1 cellular context compared by ENCODE assay signal in genomic region chr6:36615018-36615761, GRCh38.
TF ChIP-seq lines count a peak whose summit lies in the region.

No MANE protein-coding gene starts in this region.

TF ChIP-seq in HepG2, 621 proteins besides CTCF, POLR2A, EP300 and RAD21 (continued from another document and continues in another):
- TF ChIP-seq TGIF2 (CRISPR knock-in tag; IDR thresholded peaks at IDR 0.05) = 0 out of 2 replicates have a peak, but pooled peaks have one; percentile 39
- TF ChIP-seq CREM (IDR thresholded peaks at IDR 0.05) = no peak
- no peak for TF ChIP-seq CREM (CRISPR knock-in tag; IDR thresholded peaks at IDR 0.05)
- TF ChIP-seq ZNF326 (CRISPR knock-in tag; IDR thresholded peaks at IDR 0.05; ENCODE audit: borderline replicate concordance) = no peak
- TF ChIP-seq TEF (CRISPR knock-in tag; IDR thresholded peaks at IDR 0.05) = no peak
- TF ChIP-seq KMT2B (CRISPR knock-in tag; IDR thresholded peaks at IDR 0.05) = no peak
- TF ChIP-seq TCF12 (IDR thresholded peaks at IDR 0.05) = no peak
- TF ChIP-seq TCF12 (CRISPR knock-in tag; IDR thresholded peaks at IDR 0.05) = no peak
- TF ChIP-seq HNF1B (CRISPR knock-in tag; IDR thresholded peaks at IDR 0.05) = 0 out of 2 replicates have a peak, but pooled peaks have one; percentile 27
- peak; percentile 99 for TF ChIP-seq ZNF362 (CRISPR knock-in tag; IDR thresholded peaks at IDR 0.05; ENCODE audit: borderline replicate concordance)
- TF ChIP-seq CEBPB (IDR thresholded peaks at IDR 0.05; ENCODE audit: borderline replicate concordance, low read depth, low read length) = peak; percentile 92
- TF ChIP-seq POLR2G (IDR thresholded peaks at IDR 0.05; ENCODE audit: low read depth, low read length) = peak; percentile 50
- 0 out of 2 replicates have a peak, but pooled peaks have one; percentile 19 for TF ChIP-seq ZNF24 (IDR thresholded peaks at IDR 0.05)
- no peak for TF ChIP-seq HMG20A (CRISPR knock-in tag; IDR thresholded peaks at IDR 0.05; ENCODE audit: borderline replicate concordance)
- TF ChIP-seq PAXIP1 (CRISPR knock-in tag; conservative IDR thresholded peaks at IDR 0.05) = no peak
- no peak for TF ChIP-seq ZBTB4 (CRISPR knock-in tag; IDR thresholded peaks at IDR 0.05; ENCODE audit: borderline replicate concordance)
- no peak for TF ChIP-seq ZFP36L2 (CRISPR knock-in tag; IDR thresholded peaks at IDR 0.05)
- TF ChIP-seq MED8 (CRISPR knock-in tag; IDR thresholded peaks at IDR 0.05; ENCODE audit: insufficient replicate concordance) = no peak
- no peak for TF ChIP-seq ZNF383 (CRISPR knock-in tag; IDR thresholded peaks at IDR 0.05; ENCODE audit: borderline replicate concordance)
- no peak for TF ChIP-seq TOE1 (CRISPR knock-in tag; IDR thresholded peaks at IDR 0.05)
- TF ChIP-seq GTF3A (CRISPR knock-in tag; conservative IDR thresholded peaks at IDR 0.05) = no peak
- TF ChIP-seq XRCC5 (optimal IDR thresholded peaks at IDR 0.05; ENCODE audit: low read length) = peak; percentile 38
- TF ChIP-seq MAFF (IDR thresholded peaks at IDR 0.05; ENCODE audit: low read depth, low read length) = peak; percentile 76
- peak; percentile 47; the same call in 1 of the 2 replicates for TF ChIP-seq ZNF121 (CRISPR knock-in tag; IDR thresholded peaks at IDR 0.05)
- TF ChIP-seq PTBP1 (IDR thresholded peaks at IDR 0.05; ENCODE audit: low read depth, low read length, poor library complexity, severe bottlenecking) = no peak
- no peak for TF ChIP-seq GRHL1 (CRISPR knock-in tag; conservative IDR thresholded peaks at IDR 0.05)
- TF ChIP-seq ZFP36 (IDR thresholded peaks at IDR 0.05; ENCODE audit: borderline replicate concordance, low read depth, low read length, partially characterized antibody) = no peak
- peak; percentile 20; the same call in 1 of the 2 replicates for TF ChIP-seq KAT8 (CRISPR knock-in tag; IDR thresholded peaks at IDR 0.05)
- no peak for TF ChIP-seq REPIN1 (CRISPR knock-in tag; IDR thresholded peaks at IDR 0.05; ENCODE audit: borderline replicate concordance, low read depth)
- peak; percentile 92 for TF ChIP-seq ZNF770 (CRISPR knock-in tag; IDR thresholded peaks at IDR 0.05)
- peak; percentile 68; the same call in 1 of the 2 replicates for TF ChIP-seq ATF3 (CRISPR knock-in tag; IDR thresholded peaks at IDR 0.05)
- TF ChIP-seq ZNF724P (CRISPR knock-in tag; IDR thresholded peaks at IDR 0.05; ENCODE audit: borderline replicate concordance) = no peak
- TF ChIP-seq CHD4 (IDR thresholded peaks at IDR 0.05; ENCODE audit: borderline replicate concordance, low read length) = 0 out of 2 replicates have a peak, but pooled peaks have one; percentile 41
- TF ChIP-seq ZNF557 (CRISPR knock-in tag; IDR thresholded peaks at IDR 0.05) = no peak
- no peak for TF ChIP-seq ZNF766 (CRISPR knock-in tag; IDR thresholded peaks at IDR 0.05; ENCODE audit: borderline replicate concordance)
- no peak for TF ChIP-seq CBX5 (CRISPR knock-in tag; IDR thresholded peaks at IDR 0.05; ENCODE audit: borderline replicate concordance)
- no peak for TF ChIP-seq GATAD1 (CRISPR knock-in tag; IDR thresholded peaks at IDR 0.05)
- TF ChIP-seq HIVEP1 (CRISPR knock-in tag; IDR thresholded peaks at IDR 0.05) = no peak
- TF ChIP-seq ZFP41 (CRISPR knock-in tag; IDR thresholded peaks at IDR 0.05; ENCODE audit: borderline replicate concordance) = no peak
- no peak for TF ChIP-seq ESRRA (CRISPR knock-in tag; IDR thresholded peaks at IDR 0.05; ENCODE audit: low read depth)
- no peak for TF ChIP-seq BATF2 (CRISPR knock-in tag; IDR thresholded peaks at IDR 0.05)
- no peak for TF ChIP-seq ZNF512B (CRISPR knock-in tag; IDR thresholded peaks at IDR 0.05; ENCODE audit: borderline replicate concordance)
- TF ChIP-seq MED13 (CRISPR knock-in tag; IDR thresholded peaks at IDR 0.05) = no peak
- TF ChIP-seq CHCHD3 (CRISPR knock-in tag; IDR thresholded peaks at IDR 0.05) = no peak
- TF ChIP-seq FOXP1 (IDR thresholded peaks at IDR 0.05) = no peak
- TF ChIP-seq FOXP1 (CRISPR knock-in tag; IDR thresholded peaks at IDR 0.05) = no peak
- no peak for TF ChIP-seq SNAPC5 (CRISPR knock-in tag; IDR thresholded peaks at IDR 0.05; ENCODE audit: borderline replicate concordance)
- TF ChIP-seq FOSL2 (CRISPR knock-in tag; IDR thresholded peaks at IDR 0.05) = 0 out of 2 replicates have a peak, but pooled peaks have one; percentile 16
